21 cellular contexts compared by ENCODE assay signal in the genomic region with DNA sequence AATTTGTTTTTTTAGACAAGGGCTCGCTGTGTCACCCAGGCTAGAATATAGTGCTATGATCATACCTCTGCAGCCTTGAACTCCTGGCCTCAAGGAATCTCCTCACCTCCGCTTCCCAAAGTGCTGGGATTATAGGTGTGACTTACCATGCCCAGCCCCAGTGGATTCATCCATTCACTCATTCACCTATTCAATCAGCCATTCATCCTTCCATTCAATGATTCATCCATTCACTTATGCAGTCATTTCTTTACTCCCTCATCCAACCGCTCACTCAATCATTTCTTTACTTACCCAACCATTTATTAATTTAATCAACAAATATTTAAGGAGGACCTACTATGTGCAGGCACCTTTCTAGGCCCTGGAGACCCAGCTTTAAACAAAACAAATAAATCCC. TPM values are rescaled to one million over a fixed set of nuclear protein-coding genes. Genes with fewer than 3 reads are reported as not detected.
"Had no signal": no experiment of that assay in that cellular context is flagged by ENCODE, and none has a peak within 500 bp of the region (broad histone marks: within the 10 kb centered on the region; RNA-seq: fewer than 3 reads in every experiment).

No MANE protein-coding gene starts in this region.

- H3K9me3 ChIP-seq: colonic mucosa, esophagus muscularis mucosa, heart right ventricle, ovary, psoas muscle, thoracic aorta, upper lobe of right lung had no signal

- H3K27ac Mint-ChIP-seq: activated CD8-positive, alpha-beta T cell treated with anti-CD3 and anti-CD28 coated beads, Interleukin-2, amount 10 ng/mL, durations not matched to agents 7 days and 5 days had no signal

- H3K4me1 ChIP-seq: colonic mucosa had no signal

- H3K27ac ChIP-seq: brain microvascular endothelial cell, colonic mucosa, esophagus muscularis mucosa, ovary, psoas muscle, thoracic aorta, upper lobe of right lung, WERI-Rb-1 had no signal

- H3K4me1 Mint-ChIP-seq: central memory CD8-positive, alpha-beta T cell had no signal

- H3K27me3 Mint-ChIP-seq: activated T-cell treated with anti-CD3 and anti-CD28 coated beads, Interleukin-2, amount 50 U/mL, for 24 hours; central memory CD8-positive, alpha-beta T cell had no signal

- H3K9me3 Mint-ChIP-seq: activated T-cell treated with anti-CD3 and anti-CD28 coated beads, Interleukin-2, amount 50 U/mL, for 24 hours; central memory CD8-positive, alpha-beta T cell; naive thymus-derived CD8-positive, alpha-beta T cell had no signal

- H3K36me3 ChIP-seq: brain microvascular endothelial cell, colonic mucosa, ovary, thoracic aorta, WERI-Rb-1 had no signal

- H3K36me3 Mint-ChIP-seq: naive thymus-derived CD8-positive, alpha-beta T cell had no signal

- H3K4me3 Mint-ChIP-seq: activated CD8-positive, alpha-beta T cell treated with anti-CD3 and anti-CD28 coated beads, Interleukin-2, amount 10 ng/mL, durations not matched to agents 7 days and 5 days; activated T-cell treated with anti-CD3 and anti-CD28 coated beads, Interleukin-2, amount 50 U/mL, for 24 hours; central memory CD8-positive, alpha-beta T cell; naive thymus-derived CD8-positive, alpha-beta T cell had no signal

- ATAC-seq: activated CD8-positive, alpha-beta T cell treated with anti-CD3 and anti-CD28 coated beads, Interleukin-2, amount 10 ng/mL, durations not matched to agents 7 days and 5 days; heart right ventricle; naive thymus-derived CD8-positive, alpha-beta T cell; psoas muscle; right cardiac atrium; upper lobe of right lung had no signal

- H3K27me3 ChIP-seq: brain microvascular endothelial cell, colonic mucosa, esophagus muscularis mucosa, heart right ventricle, ovary, upper lobe of right lung had no signal

- DNase-seq: activated CD8-positive, alpha-beta T cell treated with anti-CD3 and anti-CD28 coated beads, Interleukin-2, amount 10 ng/mL, durations not matched to agents 7 days and 5 days; activated gamma-delta T cell; activated T-cell treated with anti-CD3 and anti-CD28 coated beads, Interleukin-2, amount 50 U/mL, for 24 hours; brain microvascular endothelial cell; colonic mucosa; effector CD4-positive, alpha-beta T cell; heart right ventricle; mesenchymal stem cell; naive thymus-derived CD8-positive, alpha-beta T cell; ovary; psoas muscle; right cardiac atrium; SW 1271; T-helper 2 cell; WERI-Rb-1 had no signal

- H3K4me3 ChIP-seq: colonic mucosa, esophagus muscularis mucosa, heart right ventricle, ovary, psoas muscle, skin epidermis, thoracic aorta, upper lobe of right lung had no signal

RNA-seq across cellular contexts. Expression of a gene that starts 39.5 kb away (rescaled TPM):
- total RNA-seq: endothelial cell of umbilical vein had no signal
- polyA plus RNA-seq: endothelial cell of umbilical vein had no signal
